ENCODE assay signal across 8 cellular contexts in the genomic region with DNA sequence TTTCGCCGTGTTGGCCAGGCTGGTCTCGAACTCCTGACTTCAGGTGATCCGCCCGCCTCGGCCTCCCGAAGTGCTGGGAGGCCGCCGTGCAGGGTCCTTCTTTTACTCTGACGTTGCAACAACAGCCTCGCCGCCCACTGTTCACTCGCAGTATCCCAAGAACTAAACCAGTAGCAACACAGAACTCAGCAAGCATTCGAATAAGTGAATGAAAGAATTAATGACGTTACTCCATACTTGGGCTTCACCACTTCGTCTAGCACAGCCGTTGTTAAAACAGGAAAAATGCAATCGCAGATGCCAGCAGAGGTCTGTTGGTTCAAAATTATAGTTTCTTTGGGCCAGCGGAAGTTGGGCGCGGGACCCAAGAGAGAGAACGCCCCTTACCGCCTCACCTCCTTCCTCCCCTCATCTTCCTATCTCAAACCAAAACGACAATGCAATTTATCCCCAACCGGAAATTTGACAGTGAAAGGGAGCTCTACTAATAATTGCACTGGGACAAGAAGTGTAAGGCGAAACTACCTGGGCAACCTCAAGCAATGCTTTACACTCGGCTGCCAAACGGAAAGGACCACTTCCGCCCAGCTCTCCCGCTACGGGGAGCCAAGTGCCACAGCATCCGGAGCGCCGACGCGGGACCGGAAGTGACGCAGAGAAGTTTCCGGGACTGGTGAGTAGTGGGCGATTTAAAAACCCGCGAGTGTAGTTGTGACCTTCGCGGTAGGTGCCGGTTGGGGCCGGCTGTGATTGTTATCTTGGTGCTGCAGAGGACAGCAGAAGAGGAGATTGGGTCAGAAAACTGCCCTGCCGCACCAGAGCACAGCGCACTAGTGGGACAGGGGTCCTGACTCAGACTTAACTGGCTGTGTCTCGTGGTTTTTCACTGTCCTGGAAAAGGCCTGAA.
A peak's percentile ranks its signal among the peaks of the same experiment; 100 is the strongest.
DNase-seq lines count a peak whose midpoint lies in the region; ATAC-seq lines count a peak whose summit lies in the region.

TSS of gene NIF3L1 (plus strand) at position 653 of the 907 bp plus-strand sequence. CDS start 2,573 bp downstream, outside the sequence.
TSS of gene PPIL3 (minus strand) at position 359 of the 907 bp plus-strand sequence. CDS start 1,462 bp downstream, outside the sequence.

- DNase-seq in AG08395 (ENCODE audit: low spot score) (peak; percentile 92), NCI-H345 treated with DMSO at 0.1 percent for 48 hours (lab: John Stamatoyannopoulos, UW; ENCODE audit: unreplicated experiment) (peak; percentile 95), inferior parietal cortex (ENCODE audit: extremely low spot score) (peak; percentile 98)
- peak; percentile 89 to 95 (median 92) for DNase-seq in activated CD4-positive, CD25-positive, alpha-beta regulatory T cell (lab: John Stamatoyannopoulos, UW)
- peak; percentile 95 for DNase-seq in central memory CD4-positive, alpha-beta T cell
- DNase-seq in stimulated activated CD4-positive, alpha-beta T cell treated with anti-CD3 and anti-CD28 coated beads, Interleukin-12 subunit alpha, Interleukin-12 subunit beta, amount 100 ng/mL, for 24 hours (ENCODE audit: low read depth in 2 of 2) = peak; percentile 94 to 97

- ATAC-seq in GM19023 (IDR thresholded peaks at IDR 0.05; ENCODE audit: unreplicated experiment) (peak; percentile 92), HG03280 (IDR thresholded peaks at IDR 0.05; ENCODE audit: unreplicated experiment) (peak; percentile 90)

Comparison
In these comparisons a context has a peak if more than half of its experiments do, and no peak if none do; other contexts are left out.
1. Peak in every context shown above with its lines: DNase-seq and ATAC-seq.